18 cellular contexts compared by ENCODE assay signal in the genomic region with DNA sequence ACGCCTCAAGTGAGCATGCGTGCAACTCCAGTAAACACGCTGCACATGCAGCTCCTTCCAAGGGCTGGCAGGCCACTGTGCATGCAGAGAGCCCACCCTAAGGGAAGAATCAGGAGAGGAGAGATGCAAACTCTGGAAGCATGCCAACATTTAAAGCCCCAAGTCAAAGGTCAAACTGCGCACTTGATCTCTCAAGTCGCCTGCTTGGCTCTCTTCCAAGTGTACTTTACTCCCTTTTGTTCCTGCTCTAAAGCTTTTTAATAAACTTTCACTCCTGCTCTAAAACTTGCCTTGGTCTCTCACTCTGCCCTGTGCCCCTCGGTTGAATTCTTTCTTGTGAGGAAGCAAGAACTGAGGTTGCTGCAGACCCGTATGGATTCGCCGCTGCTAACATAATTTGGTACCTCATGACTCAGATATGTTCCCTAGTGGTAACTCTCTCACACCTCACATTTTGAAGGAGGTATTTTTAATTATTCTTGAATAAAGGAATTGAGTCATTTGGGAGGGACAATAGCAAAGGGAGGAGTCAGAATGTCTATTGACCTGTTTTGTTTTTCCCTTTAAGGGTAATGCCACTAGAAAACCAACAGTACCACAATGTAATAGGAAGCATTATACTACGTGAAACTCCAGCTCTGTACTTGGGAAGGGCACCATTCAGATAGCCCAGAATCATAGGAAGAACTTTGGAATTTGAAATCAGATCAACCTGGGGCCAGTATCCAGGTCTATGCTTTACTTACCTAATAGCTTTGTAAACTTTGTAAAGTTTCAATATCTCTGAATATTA. TPM values are rescaled to one million over a fixed set of nuclear protein-coding genes. Genes with fewer than 3 reads are reported as not detected.
DNase-seq lines count a peak whose midpoint lies in the region; ATAC-seq, FAIRE-seq and TF ChIP-seq lines count a peak whose summit lies in the region.
"Had no signal": no experiment of that assay in that cellular context is flagged by ENCODE, and none has a peak within 500 bp of the region (broad histone marks: within the 10 kb centered on the region; RNA-seq: fewer than 3 reads in every experiment).

No MANE protein-coding gene starts in this region.

- no peaks in the 10 kb centered on the region for H3K36me3 Mint-ChIP-seq in activated CD4-positive, alpha-beta memory T cell treated with anti-CD3 and anti-CD28 coated beads, Interleukin-2, amount 10 ng/mL, durations not matched to agents 7 days and 5 days (ENCODE audit: low read depth)
- H3K36me3 Mint-ChIP-seq: stimulated activated effector memory CD8-positive, alpha-beta T cell treated with anti-CD3 and anti-CD28 coated beads, Interleukin-12 subunit alpha, Interleukin-12 subunit beta, amount 100 ng/mL, for 72 hours had no signal

- 0 out of 3 replicates have a peak overlapping the region, but pooled peaks have one; percentile 23 for H3K4me2 ChIP-seq in A549
- peak overlapping the region; percentile 49 for H3K4me2 ChIP-seq in OCI-LY3 (ENCODE audit: low read length)

- DNase-seq in A549 (ENCODE audit: low read depth in 1 of 2, low spot score in 1 of 2) = no peak
- DNase-seq in left kidney (ENCODE audit: low read depth, low spot score) = peak; percentile 52
- no peak for DNase-seq in NCI-H146 treated with DMSO at 0.1 percent for 48 hours (lab: John Stamatoyannopoulos, UW; ENCODE audit: unreplicated experiment)
- no peak for DNase-seq in EL
- DNase-seq in NK-92 (lab: John Stamatoyannopoulos, UW; ENCODE audit: unreplicated experiment) = no peak
- DNase-seq in activated CD4-positive, alpha-beta memory T cell treated with anti-CD3 and anti-CD28 coated beads, Interleukin-2, amount 10 ng/mL, durations not matched to agents 7 days and 5 days = no peak
- DNase-seq: activated CD4-positive, alpha-beta T cell treated with anti-CD3 and anti-CD28 coated beads for 1 hour; activated CD8-positive, alpha-beta memory T cell treated with anti-CD3 and anti-CD28 coated beads, Interleukin-2, amount 50 U/mL, for 4 hours; activated naive CD4-positive, alpha-beta T cell treated with anti-CD3 and anti-CD28 coated beads for 36 hours; brain microvascular endothelial cell; effector CD4-positive, alpha-beta T cell; GOT3; NCI-H1092; NCI-H524 had no signal

- TF ChIP-seq CTCF in A549 (IDR thresholded peaks at IDR 0.05) (no peak), OCI-LY3 (IDR thresholded peaks at IDR 0.05; ENCODE audit: low read depth, low read length) (no peak)

- H3K79me2 ChIP-seq in OCI-LY3 (ENCODE audit: low read length) = no peaks in the 10 kb centered on the region

- TF ChIP-seq RAD21 in A549 (conservative IDR thresholded peaks at IDR 0.05 in 1 of 2, IDR thresholded peaks at IDR 0.05 in 1 of 2) = no peak

- 41% methylated on average over 10 of the region's 10 CpGs for WGBS in A549 (ENCODE audit: missing lambda C conversion rate)

- H3K4me3 Mint-ChIP-seq in activated CD4-positive, alpha-beta memory T cell treated with anti-CD3 and anti-CD28 coated beads, Interleukin-2, amount 10 ng/mL, durations not matched to agents 7 days and 5 days = no peak overlapping the region
- H3K4me3 Mint-ChIP-seq: activated naive CD4-positive, alpha-beta T cell treated with anti-CD3 and anti-CD28 coated beads for 36 hours; stimulated activated effector memory CD8-positive, alpha-beta T cell treated with anti-CD3 and anti-CD28 coated beads, Interleukin-12 subunit alpha, Interleukin-12 subunit beta, amount 100 ng/mL, for 72 hours had no signal

- H3K27me3 Mint-ChIP-seq in activated CD4-positive, alpha-beta memory T cell treated with anti-CD3 and anti-CD28 coated beads, Interleukin-2, amount 10 ng/mL, durations not matched to agents 7 days and 5 days = peaks cover 6% of the 10 kb centered on the region

- no peaks in the 10 kb centered on the region for H4K20me1 ChIP-seq in OCI-LY3 (ENCODE audit: insufficient read depth, low read length)

- no peak overlapping the region for H3K4me3 ChIP-seq in A549
- peak overlapping the region; percentile 0; the same call in 1 of the 2 replicates for H3K4me3 ChIP-seq in OCI-LY3 (ENCODE audit: low read length)

- CTCF ChIA-PET in A549 (lab: Yijun Ruan, JAX) = interaction anchor here (1.0 to 1.2 kb wide), 2 partner anchors 23 to 32 kb away, joined by 3 to 4 read pairs; no protein-coding TSS in a partner anchor
- CTCF ChIA-PET in activated CD4-positive, alpha-beta memory T cell treated with anti-CD3 and anti-CD28 coated beads, Interleukin-2, amount 10 ng/mL, durations not matched to agents 7 days and 5 days (lab: Charles Lee) = no interaction called here

- H3K27ac ChIP-seq in A549 (no peak overlapping the region), OCI-LY3 (ENCODE audit: low read length) (no peak overlapping the region)
- H3K27ac ChIP-seq: brain microvascular endothelial cell had no signal

- no peaks in the 10 kb centered on the region for H3K27me3 ChIP-seq in OCI-LY3 (ENCODE audit: low read depth, low read length)
- H3K27me3 ChIP-seq: brain microvascular endothelial cell had no signal

- peaks cover 2% of the 10 kb centered on the region for H3K4me1 Mint-ChIP-seq in activated CD4-positive, alpha-beta memory T cell treated with anti-CD3 and anti-CD28 coated beads, Interleukin-2, amount 10 ng/mL, durations not matched to agents 7 days and 5 days

- H3K9ac ChIP-seq in OCI-LY3 (ENCODE audit: low read length) = no peak overlapping the region

- TF ChIP-seq POLR2A in A549 (IDR thresholded peaks at IDR 0.05; ENCODE audit: low read length) = no peak

- H3K4me1 ChIP-seq in A549 (no peaks in the 10 kb centered on the region), OCI-LY3 (ENCODE audit: low read length) (peaks cover 37% of the 10 kb centered on the region)

- H2AFZ ChIP-seq in OCI-LY3 (ENCODE audit: low read depth, low read length) = no peak overlapping the region

- POLR2A ChIA-PET in A549 (lab: Yijun Ruan, JAX) = no interaction called here
- POLR2A ChIA-PET in activated CD4-positive, alpha-beta memory T cell treated with anti-CD3 and anti-CD28 coated beads, Interleukin-2, amount 10 ng/mL, durations not matched to agents 7 days and 5 days (lab: Charles Lee) = no interaction called here

- H3K36me3 ChIP-seq in OCI-LY3 (replicated peaks; ENCODE audit: low read depth, low read length) = no peaks in the 10 kb centered on the region
- H3K36me3 ChIP-seq: brain microvascular endothelial cell had no signal

- H3K27ac Mint-ChIP-seq in activated CD4-positive, alpha-beta memory T cell treated with anti-CD3 and anti-CD28 coated beads, Interleukin-2, amount 10 ng/mL, durations not matched to agents 7 days and 5 days = no peak overlapping the region
- H3K27ac Mint-ChIP-seq: activated naive CD4-positive, alpha-beta T cell treated with anti-CD3 and anti-CD28 coated beads for 36 hours; stimulated activated effector memory CD8-positive, alpha-beta T cell treated with anti-CD3 and anti-CD28 coated beads, Interleukin-12 subunit alpha, Interleukin-12 subunit beta, amount 100 ng/mL, for 72 hours had no signal

- FAIRE-seq in A549 (lab: Jason Lieb, UNC) = no peak

- no peak for TF ChIP-seq EP300 in A549 (IDR thresholded peaks at IDR 0.05)

- no peaks in the 10 kb centered on the region for H3K9me3 Mint-ChIP-seq in activated CD4-positive, alpha-beta memory T cell treated with anti-CD3 and anti-CD28 coated beads, Interleukin-2, amount 10 ng/mL, durations not matched to agents 7 days and 5 days

- H3K9me3 ChIP-seq in A549 = no peaks in the 10 kb centered on the region
- no peaks in the 10 kb centered on the region for H3K9me3 ChIP-seq in OCI-LY3 (ENCODE audit: insufficient read depth, low read length)

- no peak for ATAC-seq in A549
- ATAC-seq in GM19463 (IDR thresholded peaks at IDR 0.05; ENCODE audit: unreplicated experiment) = peak; percentile 4

TF ChIP-seq in A549, 52 proteins besides CTCF, POLR2A, EP300 and RAD21 (continues in another document):
- TF ChIP-seq HOXB5 (CRISPR knock-in tag; IDR thresholded peaks at IDR 0.05) = no peak
- no peak for TF ChIP-seq RARB (CRISPR knock-in tag; IDR thresholded peaks at IDR 0.05)
- TF ChIP-seq JUN (IDR thresholded peaks at IDR 0.05) = no peak
- TF ChIP-seq TP53 (CRISPR knock-in tag; IDR thresholded peaks at IDR 0.05) = no peak
- TF ChIP-seq PHF8 (IDR thresholded peaks at IDR 0.05; ENCODE audit: borderline replicate concordance, low read depth) = no peak
- no peak for TF ChIP-seq FOXS1 (CRISPR knock-in tag; IDR thresholded peaks at IDR 0.05)
- TF ChIP-seq, protein P1, sequence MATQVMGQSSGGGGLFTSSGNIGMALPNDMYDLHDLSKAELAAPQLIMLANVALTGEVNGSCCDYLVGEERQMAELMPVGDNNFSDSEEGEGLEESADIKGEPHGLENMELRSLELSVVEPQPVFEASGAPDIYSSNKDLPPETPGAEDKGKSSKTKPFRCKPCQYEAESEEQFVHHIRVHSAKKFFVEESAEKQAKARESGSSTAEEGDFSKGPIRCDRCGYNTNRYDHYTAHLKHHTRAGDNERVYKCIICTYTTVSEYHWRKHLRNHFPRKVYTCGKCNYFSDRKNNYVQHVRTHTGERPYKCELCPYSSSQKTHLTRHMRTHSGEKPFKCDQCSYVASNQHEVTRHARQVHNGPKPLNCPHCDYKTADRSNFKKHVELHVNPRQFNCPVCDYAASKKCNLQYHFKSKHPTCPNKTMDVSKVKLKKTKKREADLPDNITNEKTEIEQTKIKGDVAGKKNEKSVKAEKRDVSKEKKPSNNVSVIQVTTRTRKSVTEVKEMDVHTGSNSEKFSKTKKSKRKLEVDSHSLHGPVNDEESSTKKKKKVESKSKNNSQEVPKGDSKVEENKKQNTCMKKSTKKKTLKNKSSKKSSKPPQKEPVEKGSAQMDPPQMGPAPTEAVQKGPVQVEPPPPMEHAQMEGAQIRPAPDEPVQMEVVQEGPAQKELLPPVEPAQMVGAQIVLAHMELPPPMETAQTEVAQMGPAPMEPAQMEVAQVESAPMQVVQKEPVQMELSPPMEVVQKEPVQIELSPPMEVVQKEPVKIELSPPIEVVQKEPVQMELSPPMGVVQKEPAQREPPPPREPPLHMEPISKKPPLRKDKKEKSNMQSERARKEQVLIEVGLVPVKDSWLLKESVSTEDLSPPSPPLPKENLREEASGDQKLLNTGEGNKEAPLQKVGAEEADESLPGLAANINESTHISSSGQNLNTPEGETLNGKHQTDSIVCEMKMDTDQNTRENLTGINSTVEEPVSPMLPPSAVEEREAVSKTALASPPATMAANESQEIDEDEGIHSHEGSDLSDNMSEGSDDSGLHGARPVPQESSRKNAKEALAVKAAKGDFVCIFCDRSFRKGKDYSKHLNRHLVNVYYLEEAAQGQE (IDR thresholded peaks at IDR 0.05) = no peak

RNA-seq across cellular contexts. Expression of a gene that starts 19.6 kb away (rescaled TPM):
- 11.5 and 13.2 TPM in 2 replicates for polyA plus RNA-seq in A549 (2011; rRNA removed)
- polyA plus RNA-seq in A549 (2012; cell fraction: cytosol; rRNA removed) = 9.8 and 10.0 TPM in 2 replicates
- 3.0 and 3.7 TPM in 2 replicates for polyA plus RNA-seq in A549 (2012; cell fraction: nucleus; rRNA removed)
- 13.3 to 17.1 TPM (median 15.3 TPM) in 3 replicates for polyA plus RNA-seq in A549 (2017; fragmentation: RNase III; extraction: RNeasy Plus Mini Kit Qiagen cat#74134 plus additional on column Dnase treatment)
- 15.7 and 17.0 TPM in 2 replicates for polyA minus RNA-seq in A549 (2011; rRNA and poly(A)+ RNA removed)
- total RNA-seq in activated CD4-positive, alpha-beta memory T cell treated with anti-CD3 and anti-CD28 coated beads, Interleukin-2, amount 10 ng/mL, durations not matched to agents 7 days and 5 days = under 1 TPM; 0.13 to 0.58 TPM
- total RNA-seq: T-helper 2 cell treated with Interferon-gamma antibody and Interleukin-4, amounts not matched to agents 100 ng/mL and 5 ng/mL, for 36 hours had no signal
